In the genomic region with DNA sequence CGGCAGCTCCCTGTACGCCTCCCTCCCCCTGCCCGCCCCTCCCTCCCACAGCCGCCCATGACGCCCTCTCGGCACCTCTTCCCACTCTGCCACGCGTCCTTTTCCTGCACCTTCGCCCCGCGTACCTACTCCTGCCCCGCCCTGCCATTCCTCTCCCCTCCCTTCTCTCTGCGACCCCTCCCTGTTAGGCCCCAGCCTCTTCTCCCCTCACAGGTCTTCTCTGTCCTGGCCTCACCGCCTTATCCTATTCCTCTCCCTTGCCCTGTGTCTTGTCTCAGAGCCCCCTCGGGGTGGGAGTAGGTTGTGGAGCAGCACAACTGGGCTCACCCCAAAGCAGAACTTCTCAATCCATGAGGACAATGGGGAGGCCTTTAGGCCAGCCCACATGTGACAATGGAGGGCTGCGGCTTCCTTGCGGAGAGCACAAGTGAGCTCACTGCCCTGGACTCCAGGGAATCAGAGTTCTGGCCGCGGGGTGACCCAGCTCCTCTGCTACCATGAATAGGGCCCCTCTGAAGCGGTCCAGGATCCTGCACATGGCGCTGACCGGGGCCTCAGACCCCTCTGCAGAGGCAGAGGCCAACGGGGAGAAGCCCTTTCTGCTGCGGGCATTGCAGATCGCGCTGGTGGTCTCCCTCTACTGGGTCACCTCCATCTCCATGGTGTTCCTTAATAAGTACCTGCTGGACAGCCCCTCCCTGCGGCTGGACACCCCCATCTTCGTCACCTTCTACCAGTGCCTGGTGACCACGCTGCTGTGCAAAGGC, we compare ENCODE assay signal across 1 cellular context.
TF ChIP-seq lines count a peak whose summit lies in the region.

No MANE protein-coding gene starts in this region.

TF ChIP-seq in IMR-90, 13 proteins besides CTCF, POLR2A, EP300 and RAD21:
- TF ChIP-seq BHLHE40 (IDR thresholded peaks at IDR 0.05; ENCODE audit: low read depth, low read length) (0 out of 2 replicates have a peak, but pooled peaks have one; percentile 10), MXI1 (IDR thresholded peaks at IDR 0.05; ENCODE audit: borderline replicate concordance, low read depth, low read length) (peak; percentile 77), MAZ (IDR thresholded peaks at IDR 0.05; ENCODE audit: borderline replicate concordance, low read depth, low read length) (no peak)
- TF ChIP-seq, protein P1, sequence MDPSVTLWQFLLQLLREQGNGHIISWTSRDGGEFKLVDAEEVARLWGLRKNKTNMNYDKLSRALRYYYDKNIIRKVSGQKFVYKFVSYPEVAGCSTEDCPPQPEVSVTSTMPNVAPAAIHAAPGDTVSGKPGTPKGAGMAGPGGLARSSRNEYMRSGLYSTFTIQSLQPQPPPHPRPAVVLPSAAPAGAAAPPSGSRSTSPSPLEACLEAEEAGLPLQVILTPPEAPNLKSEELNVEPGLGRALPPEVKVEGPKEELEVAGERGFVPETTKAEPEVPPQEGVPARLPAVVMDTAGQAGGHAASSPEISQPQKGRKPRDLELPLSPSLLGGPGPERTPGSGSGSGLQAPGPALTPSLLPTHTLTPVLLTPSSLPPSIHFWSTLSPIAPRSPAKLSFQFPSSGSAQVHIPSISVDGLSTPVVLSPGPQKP (IDR thresholded peaks at IDR 0.05; ENCODE audit: borderline replicate concordance, low read depth, low read length): no peak
- TF ChIP-seq, protein P2, sequence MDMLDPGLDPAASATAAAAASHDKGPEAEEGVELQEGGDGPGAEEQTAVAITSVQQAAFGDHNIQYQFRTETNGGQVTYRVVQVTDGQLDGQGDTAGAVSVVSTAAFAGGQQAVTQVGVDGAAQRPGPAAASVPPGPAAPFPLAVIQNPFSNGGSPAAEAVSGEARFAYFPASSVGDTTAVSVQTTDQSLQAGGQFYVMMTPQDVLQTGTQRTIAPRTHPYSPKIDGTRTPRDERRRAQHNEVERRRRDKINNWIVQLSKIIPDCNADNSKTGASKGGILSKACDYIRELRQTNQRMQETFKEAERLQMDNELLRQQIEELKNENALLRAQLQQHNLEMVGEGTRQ (IDR thresholded peaks at IDR 0.05; ENCODE audit: low read depth, low read length): peak; percentile 56; the same call in 1 of the 2 replicates
TF ChIP-seq in IMR-90: peak in this region for 3.
